ENCODE assay signal across 5 cellular contexts in genomic region chr5:109594217-109594616, GRCh38.
"Had no signal": no experiment of that assay in that cellular context is flagged by ENCODE, and none has a peak within 500 bp of the region (broad histone marks: within the 10 kb centered on the region; RNA-seq: fewer than 3 reads in every experiment).

No MANE protein-coding gene starts in this region.

- H3K4me3 ChIP-seq: GM23338 had no signal

- H3K27ac Mint-ChIP-seq: GM23338, H9 had no signal

- DNase-seq: H9, HCEC 1CT, IMR-90, KBM-7 had no signal

- H2AFZ ChIP-seq: GM23338 had no signal

- H3K9me3 Mint-ChIP-seq: GM23338, H9 had no signal

- H3K4me3 Mint-ChIP-seq: GM23338, H9 had no signal

- ATAC-seq: GM23338 had no signal

- H3K4me2 ChIP-seq: GM23338 had no signal

- H3K4me1 Mint-ChIP-seq: GM23338, H9 had no signal
